ENCODE assay signal across 7 cellular contexts in the genomic region with DNA sequence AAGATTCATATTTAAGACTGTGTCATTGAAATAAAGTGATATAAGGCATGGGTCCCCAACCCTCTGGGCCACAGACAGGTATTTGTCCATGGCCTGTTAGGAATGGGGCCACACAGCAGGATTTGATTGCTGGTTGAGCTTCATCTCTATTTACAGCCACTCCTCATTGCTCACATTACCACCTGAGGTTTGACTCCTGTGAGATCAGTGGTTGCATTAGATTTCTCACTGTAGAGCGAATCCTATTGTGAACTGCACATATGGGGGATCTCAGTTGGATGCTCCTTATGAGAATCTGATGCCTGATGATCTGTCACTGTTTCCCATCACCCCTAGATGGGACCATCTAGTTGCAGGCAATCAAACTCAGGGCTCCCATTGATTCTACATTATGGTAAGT.
"Had no signal": no experiment of that assay in that cellular context is flagged by ENCODE, and none has a peak within 500 bp of the region (broad histone marks: within the 10 kb centered on the region; RNA-seq: fewer than 3 reads in every experiment).

No MANE protein-coding gene starts in this region.

- H3K4me3 ChIP-seq: K562 had no signal

- H3K4me3 Mint-ChIP-seq: IgD-negative memory B cell had no signal

- H3K27me3 Mint-ChIP-seq: IgD-negative memory B cell had no signal

- H3K27ac ChIP-seq: HL-60, KMS-11 had no signal

- H3K36me3 Mint-ChIP-seq: IgD-negative memory B cell had no signal

- DNase-seq: IMR-90, KBM-7, KG1 had no signal

- H3K27ac Mint-ChIP-seq: IgD-negative memory B cell had no signal

- H3K4me1 Mint-ChIP-seq: IgD-negative memory B cell had no signal
